ENCODE assay signal across 8 cellular contexts in the genomic region with DNA sequence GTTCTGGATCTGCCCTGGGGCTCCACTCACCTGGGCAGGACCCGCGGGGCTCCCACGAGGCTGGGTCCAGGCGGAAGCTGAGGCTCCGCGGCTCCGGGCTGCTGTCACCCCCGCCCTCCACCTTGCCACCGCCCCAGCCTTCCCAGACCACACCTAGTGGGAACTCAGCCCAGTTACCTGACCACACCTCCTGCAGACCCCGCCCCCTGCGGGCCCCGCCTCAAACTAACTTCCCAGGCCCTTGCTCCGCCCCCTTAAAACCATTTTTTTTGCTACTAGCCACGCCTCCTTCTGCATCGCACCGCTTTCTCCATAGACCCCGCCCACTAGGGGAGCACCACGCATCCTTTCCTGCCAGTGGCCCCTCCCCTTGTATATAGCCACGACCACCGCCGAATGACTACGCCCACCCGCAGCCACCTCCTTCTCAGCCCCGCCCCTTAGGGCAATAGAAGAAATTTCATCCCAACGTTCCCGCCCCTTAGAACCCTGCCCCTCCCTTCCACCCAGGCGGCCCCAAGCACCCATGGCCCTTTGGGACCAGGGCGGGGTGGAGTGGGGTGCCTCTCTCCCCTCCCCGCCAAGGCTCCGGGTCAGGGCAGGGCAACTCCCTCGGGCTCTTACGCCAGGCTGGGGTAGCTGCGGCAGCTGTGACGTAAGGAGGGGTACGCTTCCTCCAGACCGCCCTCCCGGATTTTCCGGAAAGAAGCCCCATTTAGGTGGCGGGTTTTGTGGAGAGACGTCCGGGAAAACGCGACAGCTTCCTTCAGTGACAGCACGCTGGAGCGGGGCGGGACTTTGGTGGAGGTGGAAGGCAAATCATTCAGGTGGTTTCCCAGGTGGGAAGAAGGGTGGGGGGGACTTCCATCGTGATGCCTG. TPM values are rescaled to one million over a fixed set of nuclear protein-coding genes. Genes with fewer than 3 reads are reported as not detected.
DNase-seq lines count a peak whose midpoint lies in the region; ATAC-seq and TF ChIP-seq lines count a peak whose summit lies in the region.

A gene (minus strand): TSS at position 79 of the 879 bp plus-strand sequence. CDS start 3,687 bp downstream, outside the sequence.

- peak; percentile 53 for ATAC-seq in GM18519 (IDR thresholded peaks at IDR 0.05; ENCODE audit: low FRiP score, unreplicated experiment)
- peak; percentile 80 for ATAC-seq in HG02943 (IDR thresholded peaks at IDR 0.05; ENCODE audit: low read depth, unreplicated experiment)

- peak within 1 kb of the TSS; percentile 20 for H3K4me3 ChIP-seq in choroid plexus epithelial cell (ENCODE audit: low read depth, low read length)

- no peak for TF ChIP-seq CTCF in choroid plexus epithelial cell (conservative IDR thresholded peaks at IDR 0.05; ENCODE audit: low read depth, low read length)

- peak; percentile 76 for DNase-seq in NCI-H2171 (lab: John Stamatoyannopoulos, UW)
- peak; percentile 91 for DNase-seq in activated CD4-positive, alpha-beta T cell treated with anti-CD3 and anti-CD28 coated beads for 1 hour
- peak; percentile 44 for DNase-seq in choroid plexus epithelial cell (ENCODE audit: low read depth)
- peak; percentile 17 to 85 for DNase-seq in lung microvascular endothelial cell (ENCODE audit: low read depth in 2 of 2)
- peak; percentile 82 to 90 for DNase-seq in stimulated activated CD8-positive, alpha-beta memory T cell treated with anti-CD3 and anti-CD28 coated beads, Interleukin-2, amount 100 ng/mL, for 48 hours (ENCODE audit: low read depth in 2 of 2)
- DNase-seq in amniotic stem cell (lab: John Stamatoyannopoulos, UW), result no peak

RNA-seq across cellular contexts. Expression of the gene that starts here (rescaled TPM):
- 2.2 and 3.0 TPM in 2 replicates for total RNA-seq in lung microvascular endothelial cell
